34 cellular contexts compared by ENCODE assay signal in the genomic region with DNA sequence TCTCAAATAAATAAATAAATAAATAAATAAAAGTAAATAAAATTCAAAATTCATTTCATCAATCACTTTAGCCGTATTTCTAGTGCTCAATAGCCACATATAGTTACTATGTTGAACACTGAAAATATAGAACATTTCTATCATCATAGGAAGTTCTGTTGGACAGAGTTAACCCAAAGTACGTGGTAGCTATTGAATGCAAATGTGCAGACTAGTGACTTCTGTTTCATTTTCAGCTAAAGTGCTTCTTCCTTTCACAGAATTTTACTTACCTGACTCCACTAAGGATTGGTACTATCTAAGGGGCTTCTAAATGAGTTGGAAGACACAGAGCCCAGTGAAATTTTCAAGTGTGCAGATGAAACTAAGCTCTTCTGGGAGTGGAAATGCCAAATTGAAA.
"Had no signal": no experiment of that assay in that cellular context is flagged by ENCODE, and none has a peak within 500 bp of the region (broad histone marks: within the 10 kb centered on the region; RNA-seq: fewer than 3 reads in every experiment).

No MANE protein-coding gene starts in this region.

- DNase-seq: Karpas-422, Kasumi-1, MG63, MM.1S, MV-4-11, NCI-H1048, NCI-H1092, NCI-H1092 treated with DMSO at 0.1 percent for 48 hours, NCI-H1105, NCI-H1105 treated with DMSO at 0.1 percent for 48 hours, NCI-H1417, NCI-H1417 treated with DMSO at 0.1 percent for 48 hours, NCI-H1436, NCI-H1436 treated with DMSO at 0.1 percent for 48 hours, NCI-H146, NCI-H1694, NCI-H1694 treated with DMSO at 0.1 percent for 48 hours, NCI-H187, NCI-H187 treated with DMSO at 0.1 percent for 48 hours, NCI-H1930, NCI-H2029, NCI-H2029 treated with DMSO at 0.1 percent for 48 hours, NCI-H2081, NCI-H2081 treated with DMSO at 0.1 percent for 48 hours, NCI-H2107, NCI-H2171, NCI-H2171 treated with DMSO at 0.1 percent for 48 hours, NCI-H2227 treated with DMSO at 0.1 percent for 48 hours, NCI-H226, NCI-H345, NCI-H446, NCI-H446 treated with DMSO at 0.1 percent for 48 hours, NCI-H510A, NCI-H510A treated with DMSO at 0.1 percent for 48 hours had no signal

- H3K9me3 ChIP-seq: MG63 had no signal

- H3K27me3 ChIP-seq: MG63 had no signal

- H3K4me3 ChIP-seq: MG63 had no signal
